In genomic region chr18:48790226-48790863, GRCh38 we compare ENCODE assay signal across 14 cellular contexts.
A peak's percentile ranks its signal among the peaks of the same experiment; 100 is the strongest.
DNase-seq lines count a peak whose midpoint lies in the region; ATAC-seq and TF ChIP-seq lines count a peak whose summit lies in the region.
"Had no signal": no experiment of that assay in that cellular context is flagged by ENCODE, and none has a peak within 500 bp of the region (broad histone marks: within the 10 kb centered on the region; RNA-seq: fewer than 3 reads in every experiment).

No MANE protein-coding gene starts in this region.

- no peak overlapping the region for H3K4me2 ChIP-seq in Karpas-422 (ENCODE audit: low read depth, low read length, poor library complexity, severe bottlenecking)

- no peak for TF ChIP-seq CTCF in endodermal cell (conservative IDR thresholded peaks at IDR 0.05)
- no peak for TF ChIP-seq CTCF in upper lobe of right lung (IDR thresholded peaks at IDR 0.05)

- H3K27me3 Mint-ChIP-seq in activated naive CD4-positive, alpha-beta T cell treated with anti-CD3 and anti-CD28 coated beads, Interleukin-2, amount 50 U/mL, for 24 hours = no peaks in the 10 kb centered on the region
- no peaks in the 10 kb centered on the region for H3K27me3 Mint-ChIP-seq in endodermal cell (ENCODE audit: insufficient read depth)

- no peaks in the 10 kb centered on the region for H3K9me3 Mint-ChIP-seq in activated naive CD4-positive, alpha-beta T cell treated with anti-CD3 and anti-CD28 coated beads, Interleukin-2, amount 50 U/mL, for 24 hours
- no peaks in the 10 kb centered on the region for H3K9me3 Mint-ChIP-seq in endodermal cell
- H3K9me3 Mint-ChIP-seq: activated CD4-positive, alpha-beta T cell treated with anti-CD3 and anti-CD28 coated beads, Interleukin-2, amount 10 ng/mL, durations not matched to agents 7 days and 5 days had no signal

- peak overlapping the region; percentile 32 for H3K27ac Mint-ChIP-seq in activated naive CD4-positive, alpha-beta T cell treated with anti-CD3 and anti-CD28 coated beads, Interleukin-2, amount 50 U/mL, for 24 hours
- H3K27ac Mint-ChIP-seq in endodermal cell = no peak overlapping the region
- H3K27ac Mint-ChIP-seq: activated CD4-positive, alpha-beta T cell treated with anti-CD3 and anti-CD28 coated beads, Interleukin-2, amount 10 ng/mL, durations not matched to agents 7 days and 5 days had no signal

- peak; percentile 86 for ATAC-seq in upper lobe of right lung
- ATAC-seq in GM19463 (IDR thresholded peaks at IDR 0.05; ENCODE audit: unreplicated experiment) = no peak
- ATAC-seq: SK-N-SH treated with all-trans-retinoic acid at 6 μM for 48 hours had no signal

- 96 to 97% methylated on average over 18 to 22 of the region's 22 CpGs for WGBS in endodermal cell (ENCODE audit: insufficient coverage in 1 of 2, insufficient read length in 1 of 2), 2 experiments

- H3K36me3 Mint-ChIP-seq in activated naive CD4-positive, alpha-beta T cell treated with anti-CD3 and anti-CD28 coated beads, Interleukin-2, amount 50 U/mL, for 24 hours = no peaks in the 10 kb centered on the region
- peaks cover 20% of the 10 kb centered on the region for H3K36me3 Mint-ChIP-seq in endodermal cell (ENCODE audit: low read depth)

- no peaks in the 10 kb centered on the region for H3K79me2 ChIP-seq in Karpas-422 (ENCODE audit: low read length)

- DNase-seq in activated naive CD4-positive, alpha-beta T cell (lab: John Stamatoyannopoulos, UW) = no peak
- DNase-seq in endodermal cell = peak; percentile 28
- DNase-seq in mesenteric fat pad (ENCODE audit: low spot score) = peak; percentile 93
- DNase-seq in upper lobe of right lung = peak; percentile 91
- DNase-seq in ecto neural progenitor cell (ENCODE audit: low spot score) = no peak
- DNase-seq in Karpas-422 = no peak
- DNase-seq: activated CD4-positive, alpha-beta T cell treated with anti-CD3 and anti-CD28 coated beads, Interleukin-2, amount 10 ng/mL, durations not matched to agents 7 days and 5 days; KBM-7; kidney glomerular epithelial cell; NCI-H510A treated with DMSO at 0.1 percent for 48 hours had no signal

- H3K4me1 Mint-ChIP-seq in activated naive CD4-positive, alpha-beta T cell treated with anti-CD3 and anti-CD28 coated beads, Interleukin-2, amount 50 U/mL, for 24 hours = no peaks in the 10 kb centered on the region
- peaks cover 15% of the 10 kb centered on the region for H3K4me1 Mint-ChIP-seq in endodermal cell

- H3K9me2 ChIP-seq in Karpas-422 (replicated peaks; ENCODE audit: insufficient read depth, low read length) = no peaks in the 10 kb centered on the region

- no peaks in the 10 kb centered on the region for H3K4me1 ChIP-seq in endodermal cell (ENCODE audit: control insufficient read depth, insufficient read depth, low read length)
- H3K4me1 ChIP-seq in upper lobe of right lung = peaks cover 26% of the 10 kb centered on the region
- peaks cover 6% of the 10 kb centered on the region for H3K4me1 ChIP-seq in Karpas-422 (ENCODE audit: low read length)

- intact Hi-C loops in upper lobe of right lung (cut with DNase I) = no loop called here

- H3K9ac ChIP-seq in endodermal cell (ENCODE audit: extremely low read depth, low read length, poor library complexity, severe bottlenecking) (no peak overlapping the region), Karpas-422 (ENCODE audit: low read length) (no peak overlapping the region)

- H3K36me3 ChIP-seq in endodermal cell (ENCODE audit: control insufficient read depth, insufficient read depth, low read length) = no peaks in the 10 kb centered on the region
- no peaks in the 10 kb centered on the region for H3K36me3 ChIP-seq in upper lobe of right lung
- H3K36me3 ChIP-seq in Karpas-422 (ENCODE audit: insufficient read depth, low read length) = no peaks in the 10 kb centered on the region
- H3K36me3 ChIP-seq: vagina had no signal

- H3K4me3 ChIP-seq in endodermal cell (ENCODE audit: low read length) (no peak overlapping the region), upper lobe of right lung (no peak overlapping the region), Karpas-422 (ENCODE audit: low read length) (no peak overlapping the region)
- H3K4me3 ChIP-seq: vagina had no signal

- no peaks in the 10 kb centered on the region for H4K20me1 ChIP-seq in Karpas-422 (ENCODE audit: insufficient read depth, low read depth, low read length)

- H3K27ac ChIP-seq in endodermal cell (ENCODE audit: low read depth, low read length) = no peak overlapping the region
- peak overlapping the region; percentile 81 for H3K27ac ChIP-seq in upper lobe of right lung
- H3K27ac ChIP-seq in Karpas-422 (ENCODE audit: low read length) = no peak overlapping the region
- H3K27ac ChIP-seq: vagina had no signal

- no peak overlapping the region for H3K4me3 Mint-ChIP-seq in activated naive CD4-positive, alpha-beta T cell treated with anti-CD3 and anti-CD28 coated beads, Interleukin-2, amount 50 U/mL, for 24 hours
- no peak overlapping the region for H3K4me3 Mint-ChIP-seq in endodermal cell
- H3K4me3 Mint-ChIP-seq: activated CD4-positive, alpha-beta T cell treated with anti-CD3 and anti-CD28 coated beads, Interleukin-2, amount 10 ng/mL, durations not matched to agents 7 days and 5 days had no signal

- no peak overlapping the region for H2AFZ ChIP-seq in Karpas-422 (ENCODE audit: low read length)

- no peaks in the 10 kb centered on the region for H3K27me3 ChIP-seq in endodermal cell (ENCODE audit: control insufficient read depth, insufficient read depth, low read length, poor library complexity, severe bottlenecking)
- H3K27me3 ChIP-seq in upper lobe of right lung = no peaks in the 10 kb centered on the region
- H3K27me3 ChIP-seq in Karpas-422 (ENCODE audit: low read length) = no peaks in the 10 kb centered on the region
- H3K27me3 ChIP-seq: vagina had no signal

- H3K9me3 ChIP-seq in endodermal cell (ENCODE audit: control insufficient read depth, low read length) (no peaks in the 10 kb centered on the region), upper lobe of right lung (no peaks in the 10 kb centered on the region), Karpas-422 (ENCODE audit: low read length) (no peaks in the 10 kb centered on the region)
- H3K9me3 ChIP-seq: vagina had no signal

Comparison
In these comparisons a context has a peak if more than half of its experiments do, and no peak if none do; other contexts are left out.
1. DNase-seq: peak in endodermal cell (single experiment), mesenteric fat pad (single experiment) and upper lobe of right lung (single experiment); none in activated naive CD4-positive, alpha-beta T cell (0 of 4), ecto neural progenitor cell (single experiment) and Karpas-422 (single experiment).